Comparison of ENCODE assay signal across 7 cellular contexts in genomic region chr19:7534531-7534980, GRCh38.
DNase-seq lines count a peak whose midpoint lies in the region; ATAC-seq and TF ChIP-seq lines count a peak whose summit lies in the region.

No MANE protein-coding gene starts in this region.

- TF ChIP-seq CTCF in GM06990 (IDR thresholded peaks at IDR 0.05; ENCODE audit: insufficient read depth, low read length, poor library complexity, severe bottlenecking), result peak; percentile 24

- peak overlapping the region; percentile 96 for H3K4me3 ChIP-seq in GM06990 (replicated peaks; ENCODE audit: low read depth, low read length)
- H3K4me3 ChIP-seq in skeletal muscle cell (ENCODE audit: low read depth, low read length), result peak overlapping the region; percentile 76

- DNase-seq in GM06990 (ENCODE audit: extremely low read depth, insufficient read length) (no peak), HK-2 (ENCODE audit: unreplicated experiment) (peak; percentile 66), SW 1271 (lab: John Stamatoyannopoulos, UW) (peak; percentile 66 to 88), cerebellar cortex (ENCODE audit: low spot score) (peak; percentile 89), iris pigment epithelial cell (ENCODE audit: low read depth) (peak; percentile 78), skeletal muscle cell (ENCODE audit: low read depth) (peak; percentile 55)

- H3K27me3 ChIP-seq in GM06990 (replicated peaks; ENCODE audit: control insufficient read depth, insufficient read depth, low read length), result no peaks in the 10 kb centered on the region

- no peaks in the 10 kb centered on the region for H3K36me3 ChIP-seq in GM06990 (ENCODE audit: control insufficient read depth, insufficient read depth, low read length)

- no peak for ATAC-seq in HG02981 (IDR thresholded peaks at IDR 0.05; ENCODE audit: unreplicated experiment)
